ENCODE assay signal across 22 cellular contexts in genomic region chr9:86679979-86680378, GRCh38.
A peak's percentile ranks its signal among the peaks of the same experiment; 100 is the strongest.
DNase-seq lines count a peak whose midpoint lies in the region; ATAC-seq and TF ChIP-seq lines count a peak whose summit lies in the region.
"Had no signal": no experiment of that assay in that cellular context is flagged by ENCODE, and none has a peak within 500 bp of the region (broad histone marks: within the 10 kb centered on the region; RNA-seq: fewer than 3 reads in every experiment).

No MANE protein-coding gene starts in this region.

- no peak for ATAC-seq in HG03135 (IDR thresholded peaks at IDR 0.05; ENCODE audit: unreplicated experiment)
- ATAC-seq: A549; CD8-positive, alpha-beta T cell had no signal

- peaks cover 57% of the 10 kb centered on the region for H3K4me1 Mint-ChIP-seq in nephron
- no peaks in the 10 kb centered on the region for H3K4me1 Mint-ChIP-seq in T-helper 2 cell treated with Interferon-gamma antibody and Interleukin-4, amounts not matched to agents 5 μg/mL and 100 μg/mL, for 36 hours (ENCODE audit: low read depth)
- H3K4me1 Mint-ChIP-seq: B cell had no signal

- H3K27me3 Mint-ChIP-seq in nephron (ENCODE audit: low read depth): no peaks in the 10 kb centered on the region
- no peaks in the 10 kb centered on the region for H3K27me3 Mint-ChIP-seq in T-helper 2 cell treated with Interferon-gamma antibody and Interleukin-4, amounts not matched to agents 5 μg/mL and 100 μg/mL, for 36 hours (ENCODE audit: low read depth)
- H3K27me3 Mint-ChIP-seq: B cell; CD4-positive, alpha-beta T cell had no signal

- DNase-seq in AG10803 (ENCODE audit: low read depth) (peak; percentile 67), GM03348 (ENCODE audit: low spot score) (peak; percentile 57), choroid plexus epithelial cell (ENCODE audit: low read depth) (peak; percentile 34), D341Med (ENCODE audit: low spot score) (no peak)
- DNase-seq in T-helper 2 cell treated with Interferon-gamma antibody and Interleukin-4, amounts not matched to agents 5 μg/mL and 100 μg/mL, for 36 hours (ENCODE audit: low spot score): no peak
- DNase-seq: AML-193; Caco-2; Calu3; CD4-positive, alpha-beta T cell; CD8-positive, alpha-beta T cell; DMS 273 treated with DMSO at 0.1 percent for 48 hours; DMS153; DMS53; DMS79; DND-41; EL; GDM1 had no signal

- H3K9me3 Mint-ChIP-seq in nephron: no peaks in the 10 kb centered on the region
- H3K9me3 Mint-ChIP-seq in T-helper 2 cell treated with Interferon-gamma antibody and Interleukin-4, amounts not matched to agents 5 μg/mL and 100 μg/mL, for 36 hours: no peaks in the 10 kb centered on the region
- H3K9me3 Mint-ChIP-seq: CD4-positive, alpha-beta T cell; CD8-positive, alpha-beta T cell had no signal

- H3K36me3 Mint-ChIP-seq in nephron (ENCODE audit: low read depth): no peaks in the 10 kb centered on the region
- no peaks in the 10 kb centered on the region for H3K36me3 Mint-ChIP-seq in T-helper 2 cell treated with Interferon-gamma antibody and Interleukin-4, amounts not matched to agents 5 μg/mL and 100 μg/mL, for 36 hours (ENCODE audit: low read depth)
- H3K36me3 Mint-ChIP-seq: CD8-positive, alpha-beta T cell had no signal

- no peak for TF ChIP-seq CTCF in AG10803 (conservative IDR thresholded peaks at IDR 0.05; ENCODE audit: low read length)
- TF ChIP-seq CTCF in choroid plexus epithelial cell (conservative IDR thresholded peaks at IDR 0.05; ENCODE audit: low read depth, low read length): no peak
- TF ChIP-seq CTCF in nephron (IDR thresholded peaks at IDR 0.05; ENCODE audit: unreplicated experiment in 3 of 3): no peak

- H3K4me3 ChIP-seq in AG10803 (ENCODE audit: low read length): no peak overlapping the region
- no peak overlapping the region for H3K4me3 ChIP-seq in choroid plexus epithelial cell (ENCODE audit: low read depth, low read length)
- H3K4me3 ChIP-seq: A549; BLaER1 treated with 17β-estradiol and CSF1 and Interleukin-3, amounts not matched to agents 10 nM and 100 nM had no signal

- H3K4me3 Mint-ChIP-seq in nephron: no peak overlapping the region
- H3K4me3 Mint-ChIP-seq in T-helper 2 cell treated with Interferon-gamma antibody and Interleukin-4, amounts not matched to agents 5 μg/mL and 100 μg/mL, for 36 hours: no peak overlapping the region
- H3K4me3 Mint-ChIP-seq: B cell; CD4-positive, alpha-beta T cell; CD8-positive, alpha-beta T cell had no signal

- peak overlapping the region in 2 of 3 experiments; percentile 6 to 50 for H3K27ac Mint-ChIP-seq in nephron
- H3K27ac Mint-ChIP-seq in T-helper 2 cell treated with Interferon-gamma antibody and Interleukin-4, amounts not matched to agents 5 μg/mL and 100 μg/mL, for 36 hours: no peak overlapping the region
- H3K27ac Mint-ChIP-seq: B cell; CD4-positive, alpha-beta T cell; CD8-positive, alpha-beta T cell had no signal

Comparison
In these comparisons a context has a peak if more than half of its experiments do, and no peak if none do; other contexts are left out.
1. DNase-seq: peak in AG10803 (single experiment), GM03348 (single experiment) and choroid plexus epithelial cell (single experiment); none in D341Med (single experiment) and T-helper 2 cell treated with Interferon-gamma antibody and Interleukin-4, amounts not matched to agents 5 μg/mL and 100 μg/mL, for 36 hours (single experiment).